Comparison of ENCODE assay signal across 25 cellular contexts in genomic region chr12:15214851-15215601, GRCh38. TPM values are rescaled to one million over a fixed set of nuclear protein-coding genes. Genes with fewer than 3 reads are reported as not detected.
DNase-seq lines count a peak whose midpoint lies in the region; ATAC-seq and TF ChIP-seq lines count a peak whose summit lies in the region.
"Had no signal": no experiment of that assay in that cellular context is flagged by ENCODE, and none has a peak within 500 bp of the region (broad histone marks: within the 10 kb centered on the region; RNA-seq: fewer than 3 reads in every experiment).

No MANE protein-coding gene starts in this region.

- no peak for TF ChIP-seq CTCF in breast epithelium (IDR thresholded peaks at IDR 0.05)
- no peak for TF ChIP-seq CTCF in mammary epithelial cell (conservative IDR thresholded peaks at IDR 0.05 in 1 of 2, IDR thresholded peaks at IDR 0.05 in 1 of 2; ENCODE audit: extremely low read depth in 1 of 2, insufficient read depth in 1 of 2, low read depth in 1 of 2, low read length in 2 of 2)
- no peak for TF ChIP-seq CTCF in heart right ventricle (IDR thresholded peaks at IDR 0.05)
- TF ChIP-seq CTCF in vagina (IDR thresholded peaks at IDR 0.05): no peak

- ATAC-seq in heart right ventricle (peak in 7 of 8 donors; percentile 27 to 85 (median 63)), sciatic nerve (peak; percentile 58), GM19035 (IDR thresholded peaks at IDR 0.05; ENCODE audit: unreplicated experiment) (no peak)
- ATAC-seq: left colon; stimulated activated effector memory CD8-positive, alpha-beta T cell treated with anti-CD3 and anti-CD28 coated beads, Interleukin-12 subunit alpha, Interleukin-12 subunit beta, amount 100 ng/mL, for 72 hours; T-helper 17 cell had no signal

- dilution Hi-C loops in mammary epithelial cell (cut with HindIII; ENCODE audit: low sequenced_read_pairs): no loop called here

- CTCF ChIA-PET in mammary epithelial cell (lab: Charles Lee; ENCODE audit: low non-redundant PET): no interaction called here

- H3K36me3 ChIP-seq in breast epithelium: no peaks in the 10 kb centered on the region
- no peaks in the 10 kb centered on the region for H3K36me3 ChIP-seq in mammary epithelial cell (ENCODE audit: insufficient read depth, low read length)
- no peaks in the 10 kb centered on the region for H3K36me3 ChIP-seq in heart right ventricle
- no peaks in the 10 kb centered on the region for H3K36me3 ChIP-seq in vagina
- H3K36me3 ChIP-seq: neural progenitor cell had no signal

- no peaks in the 10 kb centered on the region for H4K20me1 ChIP-seq in mammary epithelial cell (ENCODE audit: insufficient read depth, low read length)

- 75% methylated on average over 6 of the region's 6 CpGs for WGBS in mammary epithelial cell (ENCODE audit: low coverage, missing lambda C conversion rate)
- 62 to 71% methylated on average over 6 of the region's 6 CpGs for WGBS in heart right ventricle, 2 donors

- H3K27ac ChIP-seq in breast epithelium: peak overlapping the region; percentile 75 to 88
- H3K27ac ChIP-seq in mammary epithelial cell (ENCODE audit: insufficient read depth, low read depth, low read length): no peak overlapping the region
- peak overlapping the region in 6 of 10 donors; percentile 27 to 64 (median 55) for H3K27ac ChIP-seq in heart right ventricle
- H3K27ac ChIP-seq in vagina: peak overlapping the region; percentile 9
- H3K27ac ChIP-seq: neural progenitor cell had no signal

- H3K9me3 ChIP-seq in breast epithelium (no peaks in the 10 kb centered on the region), mammary epithelial cell (replicated peaks; ENCODE audit: insufficient read depth, low read length) (no peaks in the 10 kb centered on the region), heart right ventricle (no peaks in the 10 kb centered on the region), vagina (no peaks in the 10 kb centered on the region)

- H3K4me2 ChIP-seq in mammary epithelial cell (ENCODE audit: insufficient read depth, low read depth, low read length): no peak overlapping the region
- H3K4me2 ChIP-seq: neural progenitor cell had no signal

- H3K4me3 ChIP-seq in breast epithelium (no peak overlapping the region), mammary epithelial cell (replicated peaks in 1 of 3; ENCODE audit: insufficient read depth in 1 of 3, low read depth in 2 of 3, low read length in 3 of 3) (no peak overlapping the region), heart right ventricle (no peak overlapping the region), vagina (no peak overlapping the region)
- H3K4me3 ChIP-seq: neural progenitor cell had no signal

- no peaks in the 10 kb centered on the region for H3K4me1 ChIP-seq in breast epithelium
- H3K4me1 ChIP-seq in mammary epithelial cell (ENCODE audit: insufficient read depth, low read length): peaks cover under 1% of the 10 kb centered on the region
- H3K4me1 ChIP-seq in heart right ventricle: peaks cover 0 to 17% (median 0%) of the 10 kb centered on the region in 9 donors
- peaks cover 34% of the 10 kb centered on the region for H3K4me1 ChIP-seq in vagina
- H3K4me1 ChIP-seq: neural progenitor cell had no signal

- no peak overlapping the region for H3K9ac ChIP-seq in mammary epithelial cell (ENCODE audit: insufficient read depth, low read length)
- H3K9ac ChIP-seq: neural progenitor cell had no signal

- H3K27me3 ChIP-seq in breast epithelium (no peaks in the 10 kb centered on the region), mammary epithelial cell (ENCODE audit: insufficient read depth, low read length) (peaks cover 2% of the 10 kb centered on the region), heart right ventricle (peaks cover 0 to 20% (median 0%) of the 10 kb centered on the region in 7 donors), vagina (no peaks in the 10 kb centered on the region)

- TF ChIP-seq POLR2A in breast epithelium (IDR thresholded peaks at IDR 0.05) (no peak), vagina (IDR thresholded peaks at IDR 0.05) (no peak)

- BruUV-seq in mammary epithelial cell (replicated peaks; lab: Mats Ljungman, UMichigan): no TSS peak

- intact Hi-C loops in breast epithelium (cut with DNase I; ENCODE audit: low total_unique reads) (no loop called here), mammary epithelial cell (cut with micrococcal nuclease) (no loop called here), heart right ventricle (cut with DNase I) (loop anchor here in 1 of 10 donors (5.0 kb wide), 2 partner anchors 33 to 48 kb away; no protein-coding TSS in a partner anchor), sciatic nerve (cut with DNase I) (no loop called here), vagina (cut with DNase I) (no loop called here)

- H2AFZ ChIP-seq in mammary epithelial cell (ENCODE audit: low read depth, low read length): no peak overlapping the region
- H2AFZ ChIP-seq: neural progenitor cell had no signal

- in situ Hi-C loops in mammary epithelial cell (cut with MboI; ENCODE audit: low sequenced_read_pairs in 2 of 2): loop anchor here in 1 of 2 donors (25.0 kb wide), 2 partner anchors 203 to 378 kb away; partner anchors contain the start of gene ART4

- DNase-seq in breast epithelium (ENCODE audit: low spot score in 2 of 2) (no peak), mammary epithelial cell (no peak), heart right ventricle (peak in 1 of 2 donors; percentile 38), sciatic nerve (ENCODE audit: low spot score) (no peak), vagina (ENCODE audit: extremely low spot score in 2 of 2) (no peak), OCI-M1 (lab: John Stamatoyannopoulos, UW) (no peak), NCI-H510A (lab: John Stamatoyannopoulos, UW) (no peak)
- DNase-seq: activated CD4-positive, alpha-beta memory T cell treated with anti-CD3 and anti-CD28 coated beads, Interleukin-2, amount 10 ng/mL, durations not matched to agents 7 days and 5 days; activated CD8-positive, alpha-beta memory T cell treated with anti-CD3 and anti-CD28 coated beads, Interleukin-2, amount 50 U/mL, for 4 hours; activated naive CD4-positive, alpha-beta T cell treated with anti-CD3 and anti-CD28 coated beads for 36 hours; effector CD4-positive, alpha-beta T cell; EL; left colon; NCI-H1048; NCI-H1694 treated with DMSO at 0.1 percent for 48 hours; NCI-H446 treated with DMSO at 0.1 percent for 48 hours; stimulated activated CD4-positive, alpha-beta T cell treated with anti-CD3 and anti-CD28 coated beads, Interleukin-15, amount 100 ng/mL, for 24 hours; substantia nigra; T-helper 17 cell had no signal

- H3K79me2 ChIP-seq in mammary epithelial cell (ENCODE audit: insufficient read depth, low read length): no peaks in the 10 kb centered on the region

RNA-seq across cellular contexts. Expression of gene RERG, which starts 6.2 kb away (rescaled TPM):
- total RNA-seq in breast epithelium: 100 to 1,000 TPM in 1 of 3 donors, 10 to 100 TPM in 2; 16.3 to 126 (median 60.0) TPM
- under 1 TPM in 1 of 2 donors, not detected in 1; 0.17 TPM for total RNA-seq in mammary epithelial cell
- not detected for polyA plus RNA-seq in mammary epithelial cell
- not detected for polyA minus RNA-seq in mammary epithelial cell
- total RNA-seq in heart right ventricle: 1 to 10 TPM; 2.1 to 4.8 (median 2.7) TPM
- 1 to 10 TPM; 3.5 to 9.7 TPM for polyA plus RNA-seq in heart right ventricle
- total RNA-seq in sciatic nerve: 21.9 TPM
- total RNA-seq in vagina: 31.9 TPM
- total RNA-seq: A172; activated CD4-positive, alpha-beta memory T cell treated with anti-CD3 and anti-CD28 coated beads, Interleukin-2, amount 10 ng/mL, durations not matched to agents 7 days and 5 days; activated naive CD4-positive, alpha-beta T cell treated with anti-CD3 and anti-CD28 coated beads for 36 hours; activated T-helper 1 cell treated with anti-CD3 and anti-CD28 coated beads, Interleukin-12 subunit alpha, Interleukin-12 subunit beta, Interleukin-2, Interleukin-4 antibody, amounts not matched to agents 30 ng/mL and 10 ng/mL and 1 ng/mL, durations not matched to agents 14 hours and 24 hours and 36 hours; T-helper 17 cell had no signal
- polyA plus RNA-seq: CD14-positive monocyte had no signal
